ENCODE assay signal across 11 cellular contexts in the genomic region with DNA sequence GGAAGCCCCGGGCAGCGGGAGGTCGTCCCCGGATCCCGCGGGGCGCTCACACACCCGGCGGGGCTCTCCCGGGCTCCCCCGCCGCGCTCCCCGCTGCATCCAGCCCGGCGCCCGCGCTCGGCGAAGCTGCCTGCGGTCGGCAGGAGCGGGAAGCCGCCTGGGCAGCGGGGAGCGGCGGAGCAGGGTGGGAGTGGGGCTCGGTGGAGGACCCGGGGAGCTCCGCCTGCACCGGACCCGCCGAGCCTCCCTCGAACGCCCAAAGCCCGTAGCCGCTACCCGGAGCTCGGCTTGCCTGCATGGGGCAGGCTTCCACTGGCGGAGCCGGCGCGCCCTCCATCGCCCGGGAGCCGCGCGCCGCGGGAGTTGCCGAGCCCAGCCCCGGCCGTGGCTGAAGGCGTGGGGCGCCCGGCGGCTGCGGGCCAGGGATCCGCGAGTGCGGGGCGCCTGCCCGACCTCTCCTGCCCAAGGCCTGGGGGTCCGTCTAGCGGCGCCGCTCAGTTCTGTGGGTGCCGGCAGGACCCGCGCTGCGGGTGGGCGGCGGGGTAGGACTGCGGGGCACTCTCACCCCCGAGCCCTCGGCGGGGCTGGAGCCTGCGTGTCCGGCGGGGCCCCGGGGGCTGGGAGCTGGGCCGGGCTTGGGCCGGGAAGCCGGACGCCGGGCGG. TPM values are rescaled to one million over a fixed set of nuclear protein-coding genes. Genes with fewer than 3 reads are reported as not detected.
DNase-seq lines count a peak whose midpoint lies in the region; ATAC-seq and TF ChIP-seq lines count a peak whose summit lies in the region.
"Had no signal": no experiment of that assay in that cellular context is flagged by ENCODE, and none has a peak within 500 bp of the region (broad histone marks: within the 10 kb centered on the region; RNA-seq: fewer than 3 reads in every experiment).

No MANE protein-coding gene starts in this region.

- 3% methylated on average over 13 of the region's 87 CpGs for WGBS in esophagus muscularis mucosa

- H3K4me1 Mint-ChIP-seq in nephron progenitor cell, result peaks cover 16% of the 10 kb centered on the region
- H3K4me1 Mint-ChIP-seq in activated CD4-positive, alpha-beta T cell treated with anti-CD3 and anti-CD28 coated beads for 36 hours, result no peaks in the 10 kb centered on the region
- H3K4me1 Mint-ChIP-seq in stimulated activated effector memory CD8-positive, alpha-beta T cell treated with anti-CD3 and anti-CD28 coated beads, Interleukin-12 subunit alpha, Interleukin-12 subunit beta, amount 100 ng/mL, for 72 hours, result peaks cover 5% of the 10 kb centered on the region

- H3K9me3 Mint-ChIP-seq in nephron progenitor cell, result no peaks in the 10 kb centered on the region
- peaks cover 1% of the 10 kb centered on the region for H3K9me3 Mint-ChIP-seq in activated CD4-positive, alpha-beta T cell treated with anti-CD3 and anti-CD28 coated beads for 36 hours (ENCODE audit: low read depth)
- no peaks in the 10 kb centered on the region for H3K9me3 Mint-ChIP-seq in stimulated activated effector memory CD8-positive, alpha-beta T cell treated with anti-CD3 and anti-CD28 coated beads, Interleukin-12 subunit alpha, Interleukin-12 subunit beta, amount 100 ng/mL, for 72 hours
- H3K9me3 Mint-ChIP-seq: stimulated activated naive CD8-positive, alpha-beta T cell treated with anti-CD3 and anti-CD28 coated beads, Interleukin-15, Interleukin-2, amounts not matched to agents 100 ng/mL and 50 ng/mL, for 24 hours; T-helper 2 cell treated with Interferon-gamma antibody and Interleukin-4, amounts not matched to agents 5 μg/mL and 100 μg/mL, for 36 hours had no signal

- peaks cover 0 to 80% (median 7%) of the 10 kb centered on the region in 4 donors for H3K27me3 ChIP-seq in esophagus muscularis mucosa

- peaks cover 54% of the 10 kb centered on the region for H3K27me3 Mint-ChIP-seq in nephron progenitor cell (ENCODE audit: low read depth, poor library complexity)
- peaks cover 43% of the 10 kb centered on the region for H3K27me3 Mint-ChIP-seq in activated CD4-positive, alpha-beta T cell treated with anti-CD3 and anti-CD28 coated beads for 36 hours

- DNase-seq in AG20443 (ENCODE audit: low spot score) (peak; percentile 73), esophagus muscularis mucosa (ENCODE audit: extremely low spot score) (no peak), nephron progenitor cell (peak; percentile 41), COR-L47 (lab: John Stamatoyannopoulos, UW) (no peak)
- no peak for DNase-seq in Jurkat, Clone E6-1 (ENCODE audit: low read depth, low spot score)
- DNase-seq in activated CD4-positive, alpha-beta T cell treated with anti-CD3 and anti-CD28 coated beads for 36 hours, result no peak
- DNase-seq in stimulated activated effector memory CD8-positive, alpha-beta T cell treated with anti-CD3 and anti-CD28 coated beads, Interleukin-12 subunit alpha, Interleukin-12 subunit beta, amount 100 ng/mL, for 72 hours (ENCODE audit: low spot score in 2 of 2), result no peak

- H3K27ac Mint-ChIP-seq in nephron progenitor cell, result no peak overlapping the region
- H3K27ac Mint-ChIP-seq in activated CD4-positive, alpha-beta T cell treated with anti-CD3 and anti-CD28 coated beads for 36 hours, result no peak overlapping the region
- no peak overlapping the region for H3K27ac Mint-ChIP-seq in stimulated activated effector memory CD8-positive, alpha-beta T cell treated with anti-CD3 and anti-CD28 coated beads, Interleukin-12 subunit alpha, Interleukin-12 subunit beta, amount 100 ng/mL, for 72 hours
- H3K27ac Mint-ChIP-seq: stimulated activated naive CD8-positive, alpha-beta T cell treated with anti-CD3 and anti-CD28 coated beads, Interleukin-15, Interleukin-2, amounts not matched to agents 100 ng/mL and 50 ng/mL, for 24 hours; T-helper 2 cell treated with Interferon-gamma antibody and Interleukin-4, amounts not matched to agents 5 μg/mL and 100 μg/mL, for 36 hours had no signal

- TF ChIP-seq CTCF in esophagus muscularis mucosa (IDR thresholded peaks at IDR 0.05), result no peak
- TF ChIP-seq CTCF in nephron progenitor cell (IDR thresholded peaks at IDR 0.05), result no peak

- ATAC-seq in HG03039 (IDR thresholded peaks at IDR 0.05; ENCODE audit: unreplicated experiment), result no peak
- ATAC-seq in activated CD4-positive, alpha-beta T cell treated with anti-CD3 and anti-CD28 coated beads for 36 hours, result no peak
- no peak for ATAC-seq in stimulated activated effector memory CD8-positive, alpha-beta T cell treated with anti-CD3 and anti-CD28 coated beads, Interleukin-12 subunit alpha, Interleukin-12 subunit beta, amount 100 ng/mL, for 72 hours

- CTCF ChIA-PET in activated CD4-positive, alpha-beta T cell treated with anti-CD3 and anti-CD28 coated beads for 36 hours (lab: Charles Lee), result no interaction called here

- POLR2A ChIA-PET in activated CD4-positive, alpha-beta T cell treated with anti-CD3 and anti-CD28 coated beads for 36 hours (lab: Charles Lee), result no interaction called here

- no peaks in the 10 kb centered on the region for H3K9me3 ChIP-seq in esophagus muscularis mucosa
- H3K9me3 ChIP-seq: neutrophil had no signal

- no peak for TF ChIP-seq EP300 in esophagus muscularis mucosa (IDR thresholded peaks at IDR 0.05)

- H3K4me1 ChIP-seq in esophagus muscularis mucosa, result peaks cover 3 to 28% (median 24%) of the 10 kb centered on the region in 4 donors

- no peaks in the 10 kb centered on the region for H3K36me3 ChIP-seq in esophagus muscularis mucosa
- H3K36me3 ChIP-seq: neutrophil had no signal

- peak overlapping the region; percentile 61 for H3K4me3 ChIP-seq in Jurkat, Clone E6-1 (ENCODE audit: low read length)
- H3K4me3 ChIP-seq in esophagus muscularis mucosa, result peak overlapping the region; percentile 53 to 59 (median 54)

- TF ChIP-seq POLR2A in esophagus muscularis mucosa (IDR thresholded peaks at IDR 0.05; ENCODE audit: low read depth), result no peak

- H3K27ac ChIP-seq in esophagus muscularis mucosa (replicated peaks in 1 of 4), result no peak overlapping the region
- H3K27ac ChIP-seq: neutrophil had no signal

- no peak overlapping the region for H3K4me3 Mint-ChIP-seq in nephron progenitor cell
- no peak overlapping the region for H3K4me3 Mint-ChIP-seq in activated CD4-positive, alpha-beta T cell treated with anti-CD3 and anti-CD28 coated beads for 36 hours
- no peak overlapping the region for H3K4me3 Mint-ChIP-seq in stimulated activated effector memory CD8-positive, alpha-beta T cell treated with anti-CD3 and anti-CD28 coated beads, Interleukin-12 subunit alpha, Interleukin-12 subunit beta, amount 100 ng/mL, for 72 hours
- H3K4me3 Mint-ChIP-seq: stimulated activated naive CD8-positive, alpha-beta T cell treated with anti-CD3 and anti-CD28 coated beads, Interleukin-15, Interleukin-2, amounts not matched to agents 100 ng/mL and 50 ng/mL, for 24 hours; T-helper 2 cell treated with Interferon-gamma antibody and Interleukin-4, amounts not matched to agents 5 μg/mL and 100 μg/mL, for 36 hours had no signal

- intact Hi-C loops in esophagus muscularis mucosa (cut with DNase I), result no loop called here
- intact Hi-C loops in activated CD4-positive, alpha-beta T cell treated with anti-CD3 and anti-CD28 coated beads for 36 hours (cut with DNase I, micrococcal nuclease), result no loop called here

- peaks cover 4% of the 10 kb centered on the region for H3K36me3 Mint-ChIP-seq in nephron progenitor cell (ENCODE audit: low read depth)
- no peaks in the 10 kb centered on the region for H3K36me3 Mint-ChIP-seq in activated CD4-positive, alpha-beta T cell treated with anti-CD3 and anti-CD28 coated beads for 36 hours (ENCODE audit: low read depth)
- H3K36me3 Mint-ChIP-seq in stimulated activated effector memory CD8-positive, alpha-beta T cell treated with anti-CD3 and anti-CD28 coated beads, Interleukin-12 subunit alpha, Interleukin-12 subunit beta, amount 100 ng/mL, for 72 hours, result no peaks in the 10 kb centered on the region

RNA-seq across cellular contexts. Expression of a gene that starts 0.7 kb away (rescaled TPM):
- 3.8 TPM for polyA plus RNA-seq in Jurkat, Clone E6-1 (2012; ENCODE audit: insufficient read depth, insufficient read length)
- total RNA-seq in esophagus muscularis mucosa, result 1 to 10 TPM in 1 of 4 donors, under 1 TPM in 3; 0.42 to 1.3 (median 0.48) TPM
- total RNA-seq in activated CD4-positive, alpha-beta T cell treated with anti-CD3 and anti-CD28 coated beads for 36 hours, result not detected

Comparison
In these comparisons a context has a peak if more than half of its experiments do, and no peak if none do; other contexts are left out.
1. DNase-seq: peak in AG20443 (single experiment) and nephron progenitor cell (single experiment); none in Jurkat, Clone E6-1 (single experiment), esophagus muscularis mucosa (single experiment), COR-L47 (single experiment), activated CD4-positive, alpha-beta T cell treated with anti-CD3 and anti-CD28 coated beads for 36 hours (single experiment) and stimulated activated effector memory CD8-positive, alpha-beta T cell treated with anti-CD3 and anti-CD28 coated beads, Interleukin-12 subunit alpha, Interleukin-12 subunit beta, amount 100 ng/mL, for 72 hours (0 of 2).